ENCODE assay signal across 8 cellular contexts in genomic region chr15:57306944-57307411, GRCh38.
DNase-seq lines count a peak whose midpoint lies in the region; ATAC-seq and TF ChIP-seq lines count a peak whose summit lies in the region.

No MANE protein-coding gene starts in this region.

- TF ChIP-seq CTCF in PC-3 (conservative IDR thresholded peaks at IDR 0.05; ENCODE audit: low read depth, low read length) (0 out of 2 replicates have a peak, but pooled peaks have one; percentile 16), foreskin keratinocyte (conservative IDR thresholded peaks at IDR 0.05) (no peak), psoas muscle (IDR thresholded peaks at IDR 0.05) (no peak), Caco-2 (IDR thresholded peaks at IDR 0.05; ENCODE audit: insufficient read depth in 1 of 2, low read depth in 1 of 2, low read length in 1 of 2, severe bottlenecking in 1 of 2, unreplicated experiment in 1 of 2) (no peak)

- peaks cover 20% of the 10 kb centered on the region for H3K4me1 Mint-ChIP-seq in Caco-2 (ENCODE audit: low read depth, unreplicated experiment)

- no peaks in the 10 kb centered on the region for H3K36me3 Mint-ChIP-seq in Caco-2 (ENCODE audit: insufficient read depth, unreplicated experiment)

- no peaks in the 10 kb centered on the region for H3K9me2 ChIP-seq in PC-3 (replicated peaks; ENCODE audit: low read length)

- H3K27ac Mint-ChIP-seq in Caco-2 (ENCODE audit: unreplicated experiment) = no peak overlapping the region

- H3K27me3 Mint-ChIP-seq in Caco-2 (ENCODE audit: insufficient read depth, unreplicated experiment) = no peaks in the 10 kb centered on the region

- BruUV-seq in PC-3 (replicated peaks; lab: Mats Ljungman, UMichigan) (no TSS peak), Caco-2 (replicated peaks; lab: Mats Ljungman, UMichigan) (no TSS peak)

- H3K4me3 Mint-ChIP-seq in Caco-2 (ENCODE audit: unreplicated experiment) = no peak overlapping the region

- H3K79me2 ChIP-seq in PC-3 (ENCODE audit: low read length) = no peaks in the 10 kb centered on the region

- no peaks in the 10 kb centered on the region for H3K9me3 Mint-ChIP-seq in Caco-2 (ENCODE audit: unreplicated experiment)

- intact Hi-C loops in PC-3 (cut with micrococcal nuclease) = loop anchor here (1.0 to 10.0 kb wide), 4 partner anchors 90 to 815 kb away; no protein-coding TSS in a partner anchor
- intact Hi-C loops in psoas muscle (cut with DNase I) = loop anchor here (2.0 to 10.0 kb wide), 6 partner anchors 160 to 808 kb away; partner anchors contain the start of gene TCF12 (in 1 of the 2)
- intact Hi-C loops in Caco-2 (cut with micrococcal nuclease; ENCODE audit: unreplicated experiment) = loop anchor here (10.0 kb wide), 1 partner anchor 812 kb away; no protein-coding TSS in a partner anchor

- DNase-seq in PC-3 (no peak), foreskin keratinocyte (no peak), psoas muscle (no peak), GF-D8 (lab: John Stamatoyannopoulos, UW) (no peak), Caco-2 (no peak), NCI-H2029 (lab: John Stamatoyannopoulos, UW) (no peak)

- no peaks in the 10 kb centered on the region for H3K9me3 ChIP-seq in PC-3 (ENCODE audit: low read length)
- no peaks in the 10 kb centered on the region for H3K9me3 ChIP-seq in psoas muscle
- H3K9me3 ChIP-seq in Caco-2 = no peaks in the 10 kb centered on the region

- H2AFZ ChIP-seq in PC-3 (ENCODE audit: low read length) = peak overlapping the region; percentile 71

- H3K4me1 ChIP-seq in PC-3 (ENCODE audit: insufficient read depth, low read length) = peaks cover 12% of the 10 kb centered on the region
- H3K4me1 ChIP-seq in foreskin keratinocyte = no peaks in the 10 kb centered on the region
- H3K4me1 ChIP-seq in psoas muscle = peaks cover 5% of the 10 kb centered on the region
- peaks cover 21% of the 10 kb centered on the region for H3K4me1 ChIP-seq in Caco-2

- no peak overlapping the region for H3K9ac ChIP-seq in PC-3 (ENCODE audit: low read length)

- H3F3A ChIP-seq in PC-3 (ENCODE audit: low read length, unreplicated experiment) = no peaks in the 10 kb centered on the region

- H3K36me3 ChIP-seq in PC-3 (ENCODE audit: low read depth, low read length) = no peaks in the 10 kb centered on the region; the same call in 1 of the 2 replicates
- H3K36me3 ChIP-seq in psoas muscle (ENCODE audit: insufficient read depth in 1 of 2, low read depth in 1 of 2) = no peaks in the 10 kb centered on the region
- H3K36me3 ChIP-seq in Caco-2 (ENCODE audit: control insufficient read depth, insufficient read depth, low read length) = no peaks in the 10 kb centered on the region

- ATAC-seq in GM18498 (IDR thresholded peaks at IDR 0.05; ENCODE audit: unreplicated experiment) (peak; percentile 8), PC-3 (peak; percentile 21), foreskin keratinocyte (peak; percentile 8), psoas muscle (peak; percentile 21 to 46 (median 37)), GM21447 (IDR thresholded peaks at IDR 0.05; ENCODE audit: unreplicated experiment) (no peak)

- POLR2A ChIA-PET in PC-3 (lab: Charles Lee; ENCODE audit: unreplicated experiment) = no interaction called here
- POLR2A ChIA-PET in Caco-2 (lab: Charles Lee) = no interaction called here

- CTCF ChIA-PET in PC-3 (lab: Charles Lee) (no interaction called here), Caco-2 (lab: Charles Lee) (no interaction called here)

- no peaks in the 10 kb centered on the region for H3K27me3 ChIP-seq in PC-3 (ENCODE audit: low read length)
- no peaks in the 10 kb centered on the region for H3K27me3 ChIP-seq in foreskin keratinocyte
- no peaks in the 10 kb centered on the region for H3K27me3 ChIP-seq in psoas muscle (ENCODE audit: insufficient read depth in 3 of 3, low read length in 2 of 3)
- H3K27me3 ChIP-seq in Caco-2 (replicated peaks; ENCODE audit: control insufficient read depth, insufficient read depth, low read length) = no peaks in the 10 kb centered on the region

- peak overlapping the region; percentile 85 for H3K4me2 ChIP-seq in PC-3 (ENCODE audit: low read length)

- H3K4me3 ChIP-seq in PC-3 (ENCODE audit: low read length) (peak overlapping the region; percentile 57; the same call in 1 of the 2 replicates), psoas muscle (peak overlapping the region; percentile 78), Caco-2 (ENCODE audit: low read depth, low read length) (no peak overlapping the region)

- H4K20me1 ChIP-seq in PC-3 (ENCODE audit: low read length) = no peaks in the 10 kb centered on the region

- H3K27ac ChIP-seq in PC-3 (ENCODE audit: low read length) (no peak overlapping the region), foreskin keratinocyte (no peak overlapping the region), psoas muscle (no peak overlapping the region)

- 26 to 28% (median 26%) methylated on average over 21 to 24 of the region's 24 CpGs for WGBS in psoas muscle, 3 donors
